ENCODE assay signal across 19 cellular contexts in genomic region chr2:7109558-7109935, GRCh38.
"Had no signal": no experiment of that assay in that cellular context is flagged by ENCODE, and none has a peak within 500 bp of the region (broad histone marks: within the 10 kb centered on the region; RNA-seq: fewer than 3 reads in every experiment).

No MANE protein-coding gene starts in this region.

- H3K4me3 Mint-ChIP-seq: activated naive CD4-positive, alpha-beta T cell treated with anti-CD3 and anti-CD28 coated beads, Interleukin-2, amount 10 ng/mL, durations not matched to agents 7 days and 5 days; activated naive CD8-positive, alpha-beta T cell treated with anti-CD3 and anti-CD28 coated beads for 36 hours; activated T-helper 17 cell treated with anti-CD3 and anti-CD28 coated beads, Interleukin-2, amount 50 U/mL, for 72 hours; T-helper 1 cell treated with Interleukin-12 subunit alpha and Interleukin-12 subunit beta and Interleukin-4 antibody, amounts not matched to agents 30 μg/mL and 1 μg/mL, for 36 hours had no signal

- H3K36me3 ChIP-seq: SJSA1 had no signal

- ATAC-seq: activated CD4-positive, CD25-positive, alpha-beta regulatory T cell treated with anti-CD3 and anti-CD28 coated beads, Interleukin-2, amount 50 U/mL, for 24 hours; activated T-helper 17 cell treated with anti-CD3 and anti-CD28 coated beads, Interleukin-2, amount 50 U/mL, for 72 hours; PC-3 had no signal

- H3K4me3 ChIP-seq: SJSA1 had no signal

- H3K4me1 ChIP-seq: SJSA1 had no signal

- H3K27me3 ChIP-seq: SJSA1 had no signal

- H3K27ac Mint-ChIP-seq: activated naive CD4-positive, alpha-beta T cell treated with anti-CD3 and anti-CD28 coated beads, Interleukin-2, amount 10 ng/mL, durations not matched to agents 7 days and 5 days; activated naive CD8-positive, alpha-beta T cell treated with anti-CD3 and anti-CD28 coated beads for 36 hours; activated T-helper 17 cell treated with anti-CD3 and anti-CD28 coated beads, Interleukin-2, amount 50 U/mL, for 72 hours; T-helper 1 cell treated with Interleukin-12 subunit alpha and Interleukin-12 subunit beta and Interleukin-4 antibody, amounts not matched to agents 30 μg/mL and 1 μg/mL, for 36 hours had no signal

- DNase-seq: activated CD4-positive, alpha-beta T cell treated with anti-CD3 and anti-CD28 coated beads for 4 hours; activated CD4-positive, alpha-beta T cell treated with anti-CD3 and anti-CD28 coated beads, Interleukin-2, amount 50 U/mL, for 4 hours; activated gamma-delta T cell; activated naive CD4-positive, alpha-beta T cell treated with anti-CD3 and anti-CD28 coated beads, Interleukin-2, amount 10 ng/mL, durations not matched to agents 7 days and 5 days; activated naive CD8-positive, alpha-beta T cell treated with anti-CD3 and anti-CD28 coated beads for 36 hours; activated T-cell treated with anti-CD3 and anti-CD28 coated beads for 4 hours; activated T-cell treated with anti-CD3 and anti-CD28 coated beads, Interleukin-2, amount 50 U/mL, for 48 hours; Kasumi-1; KBM-7; NCI-H146; NCI-H187 treated with DMSO at 0.1 percent for 48 hours; NCI-H2081 treated with DMSO at 0.1 percent for 48 hours; NCI-H446; PC-3; SHP77 had no signal

- H3K27ac ChIP-seq: SJSA1 had no signal

- H3K27me3 Mint-ChIP-seq: activated naive CD4-positive, alpha-beta T cell treated with anti-CD3 and anti-CD28 coated beads, Interleukin-2, amount 10 ng/mL, durations not matched to agents 7 days and 5 days; activated naive CD8-positive, alpha-beta T cell treated with anti-CD3 and anti-CD28 coated beads for 36 hours; activated T-helper 17 cell treated with anti-CD3 and anti-CD28 coated beads, Interleukin-2, amount 50 U/mL, for 72 hours had no signal

- H3K4me1 Mint-ChIP-seq: activated naive CD4-positive, alpha-beta T cell treated with anti-CD3 and anti-CD28 coated beads, Interleukin-2, amount 10 ng/mL, durations not matched to agents 7 days and 5 days; activated naive CD8-positive, alpha-beta T cell treated with anti-CD3 and anti-CD28 coated beads for 36 hours had no signal
